15 cellular contexts compared by ENCODE assay signal in the genomic region with DNA sequence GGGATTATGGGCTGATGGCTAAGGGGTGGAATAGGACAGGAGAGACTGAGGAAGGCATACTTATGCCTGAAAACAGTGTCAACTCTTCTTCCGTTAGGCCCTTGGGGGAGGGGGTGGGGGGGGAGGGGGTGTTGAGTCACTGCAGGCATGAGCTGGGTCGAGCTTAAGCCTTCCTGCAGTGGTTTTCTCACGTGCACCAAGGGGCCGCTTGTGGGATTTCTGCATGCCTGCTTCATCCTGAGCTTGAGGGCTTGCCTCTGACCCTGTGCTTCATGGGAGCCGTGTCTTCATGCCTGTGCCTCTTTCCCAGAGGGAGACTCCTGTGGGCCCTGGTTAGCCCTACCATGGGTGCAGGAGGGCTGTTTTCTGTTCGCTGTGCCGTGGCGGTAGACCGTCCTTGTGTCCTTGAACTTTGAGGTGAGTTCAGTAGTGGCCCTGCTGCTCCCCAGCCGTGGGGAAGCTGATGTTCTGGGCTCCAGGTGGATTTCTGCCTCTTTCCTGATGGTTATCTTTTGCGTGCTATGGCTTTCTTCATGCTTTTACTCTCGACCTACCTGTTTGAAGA.
A peak's percentile ranks its signal among the peaks of the same experiment; 100 is the strongest.
DNase-seq lines count a peak whose midpoint lies in the region; ATAC-seq lines count a peak whose summit lies in the region.
"Had no signal": no experiment of that assay in that cellular context is flagged by ENCODE, and none has a peak within 500 bp of the region (broad histone marks: within the 10 kb centered on the region; RNA-seq: fewer than 3 reads in every experiment).

No MANE protein-coding gene starts in this region.

- no peaks in the 10 kb centered on the region for H3K36me3 Mint-ChIP-seq in stimulated activated effector memory CD8-positive, alpha-beta T cell treated with anti-CD3 and anti-CD28 coated beads, Interleukin-12 subunit alpha, Interleukin-12 subunit beta, amount 100 ng/mL, for 72 hours

- H3K27me3 ChIP-seq in BLaER1 treated with 17β-estradiol and CSF1 and Interleukin-3, amounts not matched to agents 10 nM and 100 nM = no peaks in the 10 kb centered on the region
- no peaks in the 10 kb centered on the region for H3K27me3 ChIP-seq in MG63
- H3K27me3 ChIP-seq: pancreas, Peyer's patch had no signal

- peak overlapping the region in 9 of 11 experiments; percentile 25 to 86 (median 72); a peak in 16 of 22 replicates for H3K27ac ChIP-seq in BLaER1 treated with 17β-estradiol and CSF1 and Interleukin-3, amounts not matched to agents 10 nM and 100 nM
- H3K27ac ChIP-seq: pancreas, Peyer's patch had no signal

- H3K4me2 ChIP-seq in BLaER1 treated with 17β-estradiol and CSF1 and Interleukin-3, amounts not matched to agents 10 nM and 100 nM = peak overlapping the region; percentile 54 to 94 (median 81)

- DNase-seq in Kasumi-1 (lab: John Stamatoyannopoulos, UW) = peak; percentile 49 to 54
- DNase-seq in amniotic epithelial cell (ENCODE audit: low read depth) = peak; percentile 71
- peak; percentile 54 for DNase-seq in iPS-NIHi7 (ENCODE audit: extremely low spot score)
- no peak for DNase-seq in activated CD8-positive, alpha-beta memory T cell treated with anti-CD3 and anti-CD28 coated beads, Interleukin-2, amount 50 U/mL, for 48 hours
- no peak for DNase-seq in MG63
- no peak for DNase-seq in stimulated activated effector memory CD8-positive, alpha-beta T cell treated with anti-CD3 and anti-CD28 coated beads, Interleukin-12 subunit alpha, Interleukin-12 subunit beta, amount 100 ng/mL, for 72 hours (ENCODE audit: low spot score in 2 of 2)
- DNase-seq: activated CD4-positive, alpha-beta memory T cell treated with anti-CD3 and anti-CD28 coated beads for 36 hours; COR-L47; midbrain; NCI-H1436 treated with DMSO at 0.1 percent for 48 hours; pancreas; Peyer's patch had no signal

- H3K9ac ChIP-seq in BLaER1 treated with 17β-estradiol and CSF1 and Interleukin-3, amounts not matched to agents 10 nM and 100 nM = peak overlapping the region in 7 of 11 experiments; percentile 2 to 69 (median 52); a peak in 12 of 22 replicates

- H3K4me1 ChIP-seq in BLaER1 treated with 17β-estradiol and CSF1 and Interleukin-3, amounts not matched to agents 10 nM and 100 nM = peaks cover 29 to 48% (median 34%) of the 10 kb centered on the region in 10 experiments
- H3K4me1 ChIP-seq: pancreas, Peyer's patch had no signal

- no peaks in the 10 kb centered on the region for H3K36me3 ChIP-seq in BLaER1 treated with 17β-estradiol and CSF1 and Interleukin-3, amounts not matched to agents 10 nM and 100 nM
- no peaks in the 10 kb centered on the region for H3K36me3 ChIP-seq in MG63
- H3K36me3 ChIP-seq: pancreas, Peyer's patch had no signal

- no peaks in the 10 kb centered on the region for H3K9me3 Mint-ChIP-seq in stimulated activated effector memory CD8-positive, alpha-beta T cell treated with anti-CD3 and anti-CD28 coated beads, Interleukin-12 subunit alpha, Interleukin-12 subunit beta, amount 100 ng/mL, for 72 hours
- H3K9me3 Mint-ChIP-seq: activated CD4-positive, alpha-beta memory T cell treated with anti-CD3 and anti-CD28 coated beads for 36 hours; activated T-helper 1 cell treated with anti-CD3 and anti-CD28 coated beads, Interleukin-12 subunit alpha, Interleukin-12 subunit beta, Interleukin-2, Interleukin-4 antibody, amounts not matched to agents 30 ng/mL and 10 ng/mL and 1 ng/mL, durations not matched to agents 14 hours and 24 hours and 36 hours had no signal

- no peak overlapping the region for H3K4me3 Mint-ChIP-seq in stimulated activated effector memory CD8-positive, alpha-beta T cell treated with anti-CD3 and anti-CD28 coated beads, Interleukin-12 subunit alpha, Interleukin-12 subunit beta, amount 100 ng/mL, for 72 hours
- H3K4me3 Mint-ChIP-seq: activated CD4-positive, alpha-beta memory T cell treated with anti-CD3 and anti-CD28 coated beads for 36 hours; activated T-helper 1 cell treated with anti-CD3 and anti-CD28 coated beads, Interleukin-12 subunit alpha, Interleukin-12 subunit beta, Interleukin-2, Interleukin-4 antibody, amounts not matched to agents 30 ng/mL and 10 ng/mL and 1 ng/mL, durations not matched to agents 14 hours and 24 hours and 36 hours had no signal

- H3K27ac Mint-ChIP-seq in stimulated activated effector memory CD8-positive, alpha-beta T cell treated with anti-CD3 and anti-CD28 coated beads, Interleukin-12 subunit alpha, Interleukin-12 subunit beta, amount 100 ng/mL, for 72 hours = no peak overlapping the region
- H3K27ac Mint-ChIP-seq: activated CD4-positive, alpha-beta memory T cell treated with anti-CD3 and anti-CD28 coated beads for 36 hours; activated T-helper 1 cell treated with anti-CD3 and anti-CD28 coated beads, Interleukin-12 subunit alpha, Interleukin-12 subunit beta, Interleukin-2, Interleukin-4 antibody, amounts not matched to agents 30 ng/mL and 10 ng/mL and 1 ng/mL, durations not matched to agents 14 hours and 24 hours and 36 hours had no signal

- H3K4me3 ChIP-seq in BLaER1 treated with 17β-estradiol and CSF1 and Interleukin-3, amounts not matched to agents 10 nM and 100 nM = peak overlapping the region in 6 of 10 experiments; percentile 12 to 52 (median 44); a peak in 9 of 20 replicates
- H3K4me3 ChIP-seq in MG63 = no peak overlapping the region
- H3K4me3 ChIP-seq: pancreas, Peyer's patch had no signal

- H3K4me1 Mint-ChIP-seq in stimulated activated effector memory CD8-positive, alpha-beta T cell treated with anti-CD3 and anti-CD28 coated beads, Interleukin-12 subunit alpha, Interleukin-12 subunit beta, amount 100 ng/mL, for 72 hours = no peaks in the 10 kb centered on the region

- no peaks in the 10 kb centered on the region for H4K20me1 ChIP-seq in BLaER1 treated with 17β-estradiol and CSF1 and Interleukin-3, amounts not matched to agents 10 nM and 100 nM

- no peak for ATAC-seq in HG02885 (IDR thresholded peaks at IDR 0.05; ENCODE audit: poor library complexity, unreplicated experiment)
- ATAC-seq in stimulated activated effector memory CD8-positive, alpha-beta T cell treated with anti-CD3 and anti-CD28 coated beads, Interleukin-12 subunit alpha, Interleukin-12 subunit beta, amount 100 ng/mL, for 72 hours = no peak
- ATAC-seq: pancreas had no signal

- H3K9me3 ChIP-seq in BLaER1 treated with 17β-estradiol and CSF1 and Interleukin-3, amounts not matched to agents 10 nM and 100 nM (replicated peaks in 1 of 11) = no peaks in the 10 kb centered on the region; a peak in 1 of 22 replicates
- H3K9me3 ChIP-seq in MG63 = no peaks in the 10 kb centered on the region
- H3K9me3 ChIP-seq: pancreas, Peyer's patch had no signal

Comparison
In these comparisons a context has a peak if more than half of its experiments do, and no peak if none do; other contexts are left out.
1. DNase-seq: peak in Kasumi-1 (2 of 2), amniotic epithelial cell (single experiment) and iPS-NIHi7 (single experiment); none in activated CD8-positive, alpha-beta memory T cell treated with anti-CD3 and anti-CD28 coated beads, Interleukin-2, amount 50 U/mL, for 48 hours (single experiment), MG63 (single experiment) and stimulated activated effector memory CD8-positive, alpha-beta T cell treated with anti-CD3 and anti-CD28 coated beads, Interleukin-12 subunit alpha, Interleukin-12 subunit beta, amount 100 ng/mL, for 72 hours (0 of 2).